22 cellular contexts compared by ENCODE assay signal in the genomic region with DNA sequence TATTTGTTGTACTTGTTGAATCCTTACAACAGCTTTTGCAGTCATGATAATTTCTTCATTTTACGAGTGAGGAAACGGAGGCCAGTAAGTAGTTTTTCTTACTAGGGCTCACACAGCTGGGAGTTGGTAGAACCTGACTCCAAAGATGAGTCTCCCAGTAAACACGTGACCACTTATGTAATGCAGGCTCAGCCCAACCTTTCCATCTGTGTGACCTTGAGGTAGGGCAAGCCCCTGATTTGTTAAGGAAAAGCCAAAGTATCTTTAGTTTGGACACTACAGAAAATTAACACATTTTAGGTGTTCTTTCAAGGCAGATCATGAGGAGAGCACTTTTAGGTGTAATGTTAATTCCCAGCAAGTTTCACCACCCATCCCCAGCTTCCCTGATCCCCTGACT.
"Had no signal": no experiment of that assay in that cellular context is flagged by ENCODE, and none has a peak within 500 bp of the region (broad histone marks: within the 10 kb centered on the region; RNA-seq: fewer than 3 reads in every experiment).

No MANE protein-coding gene starts in this region.

- H3K27ac ChIP-seq: gastroesophageal sphincter, heart left ventricle, hepatocyte, left lung, neural progenitor cell, prostate gland, right atrium auricular region, sigmoid colon, thoracic aorta, tibial nerve, upper lobe of right lung, uterus had no signal

- DNase-seq: cortex of kidney; effector memory CD8-positive, alpha-beta T cell; erythroblast; esophagus squamous epithelium; heart left ventricle; left cardiac atrium; left lung; mesendoderm; midbrain; naive thymus-derived CD4-positive, alpha-beta T cell; sigmoid colon; stimulated activated CD4-positive, alpha-beta T cell treated with anti-CD3 and anti-CD28 coated beads, Interleukin-4, amount 100 ng/mL, for 4 hours; stimulated activated naive CD8-positive, alpha-beta T cell treated with anti-CD3 and anti-CD28 coated beads, Interleukin-15, Interleukin-2, amounts not matched to agents 100 U/mL and 50 U/mL, for 24 hours; upper lobe of right lung had no signal

- H3K4me3 ChIP-seq: esophagus squamous epithelium, gastroesophageal sphincter, heart left ventricle, hepatocyte, left lung, neural progenitor cell, prostate gland, right atrium auricular region, sigmoid colon, thoracic aorta, tibial nerve, upper lobe of right lung, uterus had no signal
